Comparison of ENCODE assay signal across 12 cellular contexts in genomic region chr1:219771039-219771438, GRCh38.
DNase-seq lines count a peak whose midpoint lies in the region; ATAC-seq, FAIRE-seq and TF ChIP-seq lines count a peak whose summit lies in the region.
"Had no signal": no experiment of that assay in that cellular context is flagged by ENCODE, and none has a peak within 500 bp of the region (broad histone marks: within the 10 kb centered on the region; RNA-seq: fewer than 3 reads in every experiment).

No MANE protein-coding gene starts in this region.

- CTCF ChIA-PET in Calu3 (lab: Charles Lee): interaction anchor here (1.2 kb wide), 1 partner anchor 24 kb away, joined by 9 read pairs; no protein-coding TSS in a partner anchor

- no peaks in the 10 kb centered on the region for H3K9me3 Mint-ChIP-seq in Calu3 (ENCODE audit: low read depth, unreplicated experiment)

- TF ChIP-seq CTCF in Calu3 (IDR thresholded peaks at IDR 0.05; ENCODE audit: unreplicated experiment) (no peak), bronchial epithelial cell (IDR thresholded peaks at IDR 0.05; ENCODE audit: insufficient read depth, low read length, severe bottlenecking) (no peak)

- H3K9me3 ChIP-seq in mesodermal cell (ENCODE audit: control insufficient read depth, low read length): no peaks in the 10 kb centered on the region
- H3K9me3 ChIP-seq in effector memory CD4-positive, alpha-beta T cell (ENCODE audit: control insufficient read depth, low read length): no peaks in the 10 kb centered on the region

- peak overlapping the region; percentile 55 for H3K27ac Mint-ChIP-seq in Calu3 (ENCODE audit: unreplicated experiment)
- H3K27ac Mint-ChIP-seq: activated CD4-positive, alpha-beta memory T cell treated with anti-CD3 and anti-CD28 coated beads for 36 hours had no signal

- H3K4me1 ChIP-seq in mesodermal cell (ENCODE audit: control insufficient read depth, insufficient read depth, low read length, poor library complexity, severe bottlenecking): peaks cover 5% of the 10 kb centered on the region
- no peaks in the 10 kb centered on the region for H3K4me1 ChIP-seq in effector memory CD4-positive, alpha-beta T cell (ENCODE audit: control insufficient read depth, insufficient read depth, low read length, poor library complexity, severe bottlenecking)

- WGBS in mesodermal cell (ENCODE audit: insufficient coverage in 2 of 2), 2 experiments: 47 to 69% methylated on average over 3 to 4 of the region's 4 CpGs

- H3K4me3 Mint-ChIP-seq in Calu3 (ENCODE audit: low read depth, unreplicated experiment): no peak overlapping the region
- H3K4me3 Mint-ChIP-seq: activated CD4-positive, alpha-beta memory T cell treated with anti-CD3 and anti-CD28 coated beads for 36 hours had no signal

- H3K4me3 ChIP-seq in bronchial epithelial cell (ENCODE audit: low read depth, low read length): no peak overlapping the region
- no peak overlapping the region for H3K4me3 ChIP-seq in mesodermal cell (ENCODE audit: extremely low read depth, insufficient read depth, low read length, poor library complexity, severe bottlenecking)
- no peak overlapping the region for H3K4me3 ChIP-seq in effector memory CD4-positive, alpha-beta T cell (ENCODE audit: insufficient read depth, low read depth, low read length, poor library complexity, severe bottlenecking)
- H3K4me3 ChIP-seq: SK-N-MC had no signal

- H3K36me3 Mint-ChIP-seq in Calu3 (ENCODE audit: insufficient read depth, unreplicated experiment): no peaks in the 10 kb centered on the region
- H3K36me3 Mint-ChIP-seq: activated CD4-positive, alpha-beta memory T cell treated with anti-CD3 and anti-CD28 coated beads for 36 hours had no signal

- peaks cover 32% of the 10 kb centered on the region for H3K4me1 Mint-ChIP-seq in Calu3 (ENCODE audit: low read depth, unreplicated experiment)

- H3K36me3 ChIP-seq in bronchial epithelial cell (ENCODE audit: control insufficient read depth, insufficient read depth, low read length): no peaks in the 10 kb centered on the region
- H3K36me3 ChIP-seq in mesodermal cell (ENCODE audit: control insufficient read depth, insufficient read depth, low read length): no peaks in the 10 kb centered on the region
- H3K36me3 ChIP-seq in effector memory CD4-positive, alpha-beta T cell (ENCODE audit: control insufficient read depth, insufficient read depth, low read length): no peaks in the 10 kb centered on the region

- BruUV-seq in Calu3 (replicated peaks; lab: Mats Ljungman, UMichigan): no TSS peak

- intact Hi-C loops in Calu3 (cut with micrococcal nuclease; ENCODE audit: unreplicated experiment): no loop called here

- TF ChIP-seq POLR2A in erythroblast (IDR thresholded peaks at IDR 0.05; ENCODE audit: low read length): no peak

- peak overlapping the region; percentile 79 for H3K27ac ChIP-seq in mesodermal cell (ENCODE audit: low read depth, low read length, severe bottlenecking)
- H3K27ac ChIP-seq in effector memory CD4-positive, alpha-beta T cell (ENCODE audit: insufficient read depth, low read length, poor library complexity, severe bottlenecking): no peak overlapping the region
- H3K27ac ChIP-seq: SK-N-MC had no signal

- FAIRE-seq in bronchial epithelial cell (lab: Jason Lieb, UNC): peak; percentile 99

- no peaks in the 10 kb centered on the region for H3K27me3 ChIP-seq in bronchial epithelial cell (ENCODE audit: control insufficient read depth, insufficient read depth, low read length)
- no peaks in the 10 kb centered on the region for H3K27me3 ChIP-seq in effector memory CD4-positive, alpha-beta T cell (replicated peaks; ENCODE audit: control insufficient read depth, insufficient read depth, low read length, poor library complexity, severe bottlenecking)

- H3K27me3 Mint-ChIP-seq in Calu3 (ENCODE audit: unreplicated experiment): no peaks in the 10 kb centered on the region
- H3K27me3 Mint-ChIP-seq: activated CD4-positive, alpha-beta memory T cell treated with anti-CD3 and anti-CD28 coated beads for 36 hours had no signal

- no peak for ATAC-seq in HG02885 (IDR thresholded peaks at IDR 0.05; ENCODE audit: poor library complexity, unreplicated experiment)

- DNase-seq in Calu3 (peak; percentile 78), LHCN-M2 (ENCODE audit: low read depth) (peak; percentile 81), bronchial epithelial cell (ENCODE audit: low read depth) (peak; percentile 100), NCI-H524 (lab: John Stamatoyannopoulos, UW) (no peak), erythroblast (lab: John Stamatoyannopoulos, UW) (no peak)
- DNase-seq in effector memory CD4-positive, alpha-beta T cell: no peak
- DNase-seq: activated CD4-positive, alpha-beta memory T cell treated with anti-CD3 and anti-CD28 coated beads for 36 hours; H7; NCI-H2107 had no signal

Comparison
In these comparisons a context has a peak if more than half of its experiments do, and no peak if none do; other contexts are left out.
1. DNase-seq: peak in Calu3 (single experiment), LHCN-M2 (single experiment) and bronchial epithelial cell (single experiment); none in NCI-H524 (0 of 2), erythroblast (0 of 2) and effector memory CD4-positive, alpha-beta T cell (0 of 3).